ENCODE assay signal across 21 cellular contexts in genomic region chr10:128927821-128928220, GRCh38.
DNase-seq lines count a peak whose midpoint lies in the region; ATAC-seq and TF ChIP-seq lines count a peak whose summit lies in the region.
"Had no signal": no experiment of that assay in that cellular context is flagged by ENCODE, and none has a peak within 500 bp of the region (broad histone marks: within the 10 kb centered on the region; RNA-seq: fewer than 3 reads in every experiment).

No MANE protein-coding gene starts in this region.

- peaks cover 0 to 36% (median 10%) of the 10 kb centered on the region in 12 donors for H3K4me1 ChIP-seq in heart left ventricle
- H3K4me1 ChIP-seq in skeletal muscle tissue (ENCODE audit: control insufficient read depth in 3 of 3, insufficient read depth in 3 of 3, low read length in 3 of 3): peaks cover 9 to 18% (median 9%) of the 10 kb centered on the region in 3 donors
- H3K4me1 ChIP-seq: adrenal gland, colonic mucosa, SJSA1 had no signal

- H3K4me3 ChIP-seq in heart left ventricle (no peak overlapping the region), skeletal muscle tissue (ENCODE audit: low read length in 3 of 3) (no peak overlapping the region)
- H3K4me3 ChIP-seq: adrenal gland, colonic mucosa, SJSA1 had no signal

- H3K4me1 Mint-ChIP-seq in WTC11: peaks cover 8% of the 10 kb centered on the region
- H3K4me1 Mint-ChIP-seq: B cell had no signal

- CTCF ChIA-PET in WTC11 (lab: Charles Lee): interaction anchor here (1.2 to 1.3 kb wide), 2 partner anchors 19 to 660 kb away, joined by 3 read pairs; no protein-coding TSS in a partner anchor

- H3K27ac Mint-ChIP-seq in WTC11: no peak overlapping the region
- H3K27ac Mint-ChIP-seq: B cell; natural killer cell treated with Interleukin-12 subunit alpha and Interleukin-12 subunit beta and Interleukin-15 and Interleukin-18, amount 100 ng/mL, for 72 hours had no signal

- H3K9ac ChIP-seq in skeletal muscle tissue (ENCODE audit: low read depth in 1 of 3, low read length in 3 of 3): no peak overlapping the region
- H3K9ac ChIP-seq: KMS-11 had no signal

- H3K36me3 ChIP-seq in heart left ventricle (no peaks in the 10 kb centered on the region), skeletal muscle tissue (ENCODE audit: control insufficient read depth in 3 of 3, insufficient read depth in 3 of 3, low read length in 3 of 3) (no peaks in the 10 kb centered on the region)
- H3K36me3 ChIP-seq: adrenal gland, colonic mucosa, SJSA1 had no signal

- H3K9me3 ChIP-seq in heart left ventricle (no peaks in the 10 kb centered on the region), skeletal muscle tissue (ENCODE audit: control insufficient read depth in 3 of 3, low read length in 3 of 3) (no peaks in the 10 kb centered on the region)
- H3K9me3 ChIP-seq: adrenal gland, colonic mucosa had no signal

- H3K27ac ChIP-seq in heart left ventricle: peak overlapping the region in 11 of 12 donors; percentile 23 to 74 (median 58)
- H3K27ac ChIP-seq in skeletal muscle tissue (ENCODE audit: low read depth, low read length): peak overlapping the region; percentile 55
- H3K27ac ChIP-seq: adrenal gland, colonic mucosa, KMS-11, SJSA1 had no signal

- H3K36me3 Mint-ChIP-seq in WTC11: no peaks in the 10 kb centered on the region
- H3K36me3 Mint-ChIP-seq: natural killer cell treated with Interleukin-12 subunit alpha and Interleukin-12 subunit beta and Interleukin-15 and Interleukin-18, amount 100 ng/mL, for 72 hours had no signal

- WGBS in heart left ventricle, 4 donors: 46 to 61% (median 48%) methylated on average over 18 of the region's 18 CpGs

- intact Hi-C loops in heart left ventricle (cut with DNase I): loop anchor here in 1 of 10 donors (5.0 kb wide), 1 partner anchor 94 kb away; no protein-coding TSS in a partner anchor

- H3K4me3 Mint-ChIP-seq in WTC11: no peak overlapping the region
- H3K4me3 Mint-ChIP-seq: activated T-cell treated with anti-CD3 and anti-CD28 coated beads, Interleukin-2, amount 50 U/mL, for 4 hours; B cell; natural killer cell treated with Interleukin-12 subunit alpha and Interleukin-12 subunit beta and Interleukin-15 and Interleukin-18, amount 100 ng/mL, for 72 hours had no signal

- H3K27me3 Mint-ChIP-seq in WTC11 (ENCODE audit: low read depth): no peaks in the 10 kb centered on the region
- H3K27me3 Mint-ChIP-seq: B cell had no signal

- TF ChIP-seq POLR2A in heart left ventricle (IDR thresholded peaks at IDR 0.05): no peak

- peaks cover 0 to 8% (median 0%) of the 10 kb centered on the region in 9 donors for H3K27me3 ChIP-seq in heart left ventricle
- peaks cover 8 to 21% (median 15%) of the 10 kb centered on the region in 3 donors for H3K27me3 ChIP-seq in skeletal muscle tissue (ENCODE audit: control insufficient read depth in 3 of 3, insufficient read depth in 3 of 3, low read length in 3 of 3)
- H3K27me3 ChIP-seq: adrenal gland, colonic mucosa, SJSA1 had no signal

- H3K9me3 Mint-ChIP-seq in WTC11: no peaks in the 10 kb centered on the region
- H3K9me3 Mint-ChIP-seq: activated T-cell treated with anti-CD3 and anti-CD28 coated beads, Interleukin-2, amount 50 U/mL, for 4 hours; natural killer cell treated with Interleukin-12 subunit alpha and Interleukin-12 subunit beta and Interleukin-15 and Interleukin-18, amount 100 ng/mL, for 72 hours had no signal

- ATAC-seq in WTC11 (no peak; the same call in 1 of the 2 replicates), heart left ventricle (peak; percentile 54 to 85 (median 78)), left lobe of liver (peak; percentile 37), GM21367 (IDR thresholded peaks at IDR 0.05; ENCODE audit: unreplicated experiment) (no peak)
- ATAC-seq: activated T-cell treated with anti-CD3 and anti-CD28 coated beads, Interleukin-2, amount 50 U/mL, for 4 hours; esophagus mucosa; natural killer cell treated with Interleukin-12 subunit alpha and Interleukin-12 subunit beta and Interleukin-15 and Interleukin-18, amount 100 ng/mL, for 72 hours; Panc1 had no signal

- DNase-seq in WTC11 (ENCODE audit: low spot score): peak; percentile 29
- peak; percentile 63 to 81 (median 73) for DNase-seq in heart left ventricle
- DNase-seq in left lobe of liver (ENCODE audit: low spot score): no peak
- no peak for DNase-seq in COLO668 (lab: John Stamatoyannopoulos, UW; ENCODE audit: unreplicated experiment)
- DNase-seq in T-helper 1 cell: no peak
- DNase-seq in activated effector memory CD4-positive, alpha-beta T cell treated with Interleukin-2 at 50 U/mL for 16 hours: no peak
- DNase-seq: activated CD4-positive, alpha-beta T cell treated with anti-CD3 and anti-CD28 coated beads for 48 hours; activated naive CD4-positive, alpha-beta T cell treated with Interleukin-2 at 50 U/mL for 16 hours; activated T-cell treated with anti-CD3 and anti-CD28 coated beads, Interleukin-2, amount 50 U/mL, for 4 hours; adrenal gland; colonic mucosa; NCI-H1436 treated with DMSO at 0.1 percent for 48 hours; NCI-H510A had no signal

- POLR2A ChIA-PET in WTC11 (lab: Charles Lee): no interaction called here

- TF ChIP-seq CTCF in WTC11 (IDR thresholded peaks at IDR 0.05) (no peak), heart left ventricle (IDR thresholded peaks at IDR 0.05) (no peak)

TF ChIP-seq in WTC11, 78 proteins besides CTCF, POLR2A, EP300 and RAD21 (continues in another document):
- no peak for TF ChIP-seq GRHL2 (CRISPR knock-in tag; IDR thresholded peaks at IDR 0.05; ENCODE audit: insufficient replicate concordance, severe bottlenecking)
- no peak for TF ChIP-seq HMGA2 (CRISPR knock-in tag; IDR thresholded peaks at IDR 0.05)
- no peak for TF ChIP-seq SMAD3 (CRISPR knock-in tag; IDR thresholded peaks at IDR 0.05; ENCODE audit: borderline replicate concordance)
- TF ChIP-seq TCF7 (CRISPR knock-in tag; IDR thresholded peaks at IDR 0.05; ENCODE audit: low read depth): no peak
- no peak for TF ChIP-seq NR2C2 (CRISPR knock-in tag; IDR thresholded peaks at IDR 0.05)
- no peak for TF ChIP-seq ATF1 (CRISPR knock-in tag; IDR thresholded peaks at IDR 0.05)
- no peak for TF ChIP-seq PRDM15 (CRISPR knock-in tag; IDR thresholded peaks at IDR 0.05)
- TF ChIP-seq ERG (CRISPR knock-in tag; IDR thresholded peaks at IDR 0.05): no peak
- TF ChIP-seq ZNF396 (CRISPR knock-in tag; IDR thresholded peaks at IDR 0.05; ENCODE audit: borderline replicate concordance): no peak
- no peak for TF ChIP-seq ELF4 (CRISPR knock-in tag; IDR thresholded peaks at IDR 0.05; ENCODE audit: low read depth)
- TF ChIP-seq ZNF512 (CRISPR knock-in tag; IDR thresholded peaks at IDR 0.05; ENCODE audit: borderline replicate concordance): no peak

Comparison
In these comparisons a context has a peak if more than half of its experiments do, and no peak if none do; other contexts are left out.
1. ATAC-seq: peak in heart left ventricle (4 of 4) and left lobe of liver (single experiment); none in WTC11 (single experiment) and GM21367 (single experiment).
2. DNase-seq: peak in WTC11 (single experiment) and heart left ventricle (5 of 5); none in left lobe of liver (single experiment), COLO668 (single experiment), T-helper 1 cell (0 of 5) and activated effector memory CD4-positive, alpha-beta T cell treated with Interleukin-2 at 50 U/mL for 16 hours (single experiment).